Comparison of ENCODE assay signal across 35 cellular contexts in genomic region chr11:74579577-74580270, GRCh38.
"Had no signal": no experiment of that assay in that cellular context is flagged by ENCODE, and none has a peak within 500 bp of the region (broad histone marks: within the 10 kb centered on the region; RNA-seq: fewer than 3 reads in every experiment).

No MANE protein-coding gene starts in this region.

- H3K9me3 ChIP-seq: adrenal gland, ascending aorta, colonic mucosa, gastrocnemius medialis, ovary, prostate gland, suprapubic skin, tibial artery had no signal

- ATAC-seq: gastrocnemius medialis; left cardiac atrium; left ventricle myocardium superior; naive thymus-derived CD4-positive, alpha-beta T cell; sciatic nerve; stimulated activated memory B cell treated with anti-CD40 and anti-IgM and Interleukin-4, amounts not matched to agents 10 μg/mL and 1 μg/mL and 100 μg/mL, for 72 hours had no signal

- H3K4me3 ChIP-seq: adrenal gland, ascending aorta, cardiac muscle cell, colonic mucosa, dorsolateral prefrontal cortex, gastrocnemius medialis, ovary, prostate gland, smooth muscle cell, suprapubic skin, tibial artery had no signal

- H3K27ac Mint-ChIP-seq: activated naive CD4-positive, alpha-beta T cell treated with anti-CD3 and anti-CD28 coated beads for 36 hours; activated naive CD8-positive, alpha-beta T cell treated with anti-CD3 and anti-CD28 coated beads for 36 hours; activated T-helper 1 cell treated with anti-CD3 and anti-CD28 coated beads, Interleukin-12 subunit alpha, Interleukin-12 subunit beta, Interleukin-2, Interleukin-4 antibody, amounts not matched to agents 30 ng/mL and 10 ng/mL and 1 ng/mL, durations not matched to agents 14 hours and 24 hours and 36 hours; brain; stimulated activated memory B cell treated with anti-CD40 and anti-IgM and Interleukin-4, amounts not matched to agents 10 μg/mL and 1 μg/mL and 100 μg/mL, for 72 hours; T-helper 2 cell treated with Interferon-gamma antibody and Interleukin-4, amounts not matched to agents 5 μg/mL and 100 μg/mL, for 36 hours had no signal

- H3K4me3 Mint-ChIP-seq: activated naive CD4-positive, alpha-beta T cell treated with anti-CD3 and anti-CD28 coated beads for 36 hours; activated naive CD8-positive, alpha-beta T cell treated with anti-CD3 and anti-CD28 coated beads for 36 hours; activated T-helper 1 cell treated with anti-CD3 and anti-CD28 coated beads, Interleukin-12 subunit alpha, Interleukin-12 subunit beta, Interleukin-2, Interleukin-4 antibody, amounts not matched to agents 30 ng/mL and 10 ng/mL and 1 ng/mL, durations not matched to agents 14 hours and 24 hours and 36 hours; brain; naive thymus-derived CD4-positive, alpha-beta T cell; stimulated activated memory B cell treated with anti-CD40 and anti-IgM and Interleukin-4, amounts not matched to agents 10 μg/mL and 1 μg/mL and 100 μg/mL, for 72 hours; T-helper 2 cell treated with Interferon-gamma antibody and Interleukin-4, amounts not matched to agents 5 μg/mL and 100 μg/mL, for 36 hours had no signal

- H3K4me1 ChIP-seq: adrenal gland, ascending aorta, colonic mucosa, gastrocnemius medialis, prostate gland, suprapubic skin, tibial artery had no signal

- DNase-seq: activated CD4-positive, alpha-beta T cell treated with anti-CD3 and anti-CD28 coated beads for 4 hours; activated CD4-positive, alpha-beta T cell treated with anti-CD3 and anti-CD28 coated beads, Interleukin-2, amount 50 U/mL, for 4 hours; activated CD8-positive, alpha-beta memory T cell treated with anti-CD3 and anti-CD28 coated beads for 24 hours; activated effector memory CD4-positive, alpha-beta T cell treated with anti-CD3 and anti-CD28 coated beads, Interleukin-2, amount 50 U/mL, for 16 hours; activated naive CD4-positive, alpha-beta T cell treated with anti-CD3 and anti-CD28 coated beads for 36 hours; activated naive CD8-positive, alpha-beta T cell treated with anti-CD3 and anti-CD28 coated beads for 36 hours; activated T-cell treated with anti-CD3 and anti-CD28 coated beads, Interleukin-2, amount 50 U/mL, for 1 hour; adrenal gland; cerebellar nuclear complex; colonic mucosa; dorsolateral prefrontal cortex; effector memory CD4-positive, alpha-beta T cell; erythroblast; gastrocnemius medialis; glutamatergic neuron; left cardiac atrium; left ventricle myocardium superior; naive thymus-derived CD4-positive, alpha-beta T cell; ovary; retina; stimulated activated CD4-positive, alpha-beta T cell treated with anti-CD3 and anti-CD28 coated beads, Interleukin-1b, Interleukin-23, amount 100 ng/mL, for 48 hours; stimulated activated CD4-positive, alpha-beta T cell treated with anti-CD3 and anti-CD28 coated beads, Interleukin-4, amount 100 ng/mL, for 4 hours; stimulated activated CD8-positive, alpha-beta memory T cell treated with anti-CD3 and anti-CD28 coated beads, Interleukin-4, amount 100 ng/mL, for 48 hours; tibial artery had no signal

- H3K36me3 ChIP-seq: adrenal gland, ascending aorta, cardiac muscle cell, colonic mucosa, gastrocnemius medialis, ovary, prostate gland, suprapubic skin, tibial artery had no signal

- H3K4me1 Mint-ChIP-seq: activated naive CD8-positive, alpha-beta T cell treated with anti-CD3 and anti-CD28 coated beads for 36 hours had no signal

- H3K27me3 ChIP-seq: adrenal gland, ascending aorta, cardiac muscle cell, colonic mucosa, dorsolateral prefrontal cortex, gastrocnemius medialis, ovary, suprapubic skin, tibial artery had no signal

- H3K36me3 Mint-ChIP-seq: activated naive CD8-positive, alpha-beta T cell treated with anti-CD3 and anti-CD28 coated beads for 36 hours; brain; naive thymus-derived CD4-positive, alpha-beta T cell; stimulated activated memory B cell treated with anti-CD40 and anti-IgM and Interleukin-4, amounts not matched to agents 10 μg/mL and 1 μg/mL and 100 μg/mL, for 72 hours had no signal

- H3K27me3 Mint-ChIP-seq: activated naive CD8-positive, alpha-beta T cell treated with anti-CD3 and anti-CD28 coated beads for 36 hours; stimulated activated memory B cell treated with anti-CD40 and anti-IgM and Interleukin-4, amounts not matched to agents 10 μg/mL and 1 μg/mL and 100 μg/mL, for 72 hours had no signal

- H3K9me3 Mint-ChIP-seq: activated naive CD4-positive, alpha-beta T cell treated with anti-CD3 and anti-CD28 coated beads for 36 hours; activated naive CD8-positive, alpha-beta T cell treated with anti-CD3 and anti-CD28 coated beads for 36 hours; activated T-helper 1 cell treated with anti-CD3 and anti-CD28 coated beads, Interleukin-12 subunit alpha, Interleukin-12 subunit beta, Interleukin-2, Interleukin-4 antibody, amounts not matched to agents 30 ng/mL and 10 ng/mL and 1 ng/mL, durations not matched to agents 14 hours and 24 hours and 36 hours; naive thymus-derived CD4-positive, alpha-beta T cell; stimulated activated memory B cell treated with anti-CD40 and anti-IgM and Interleukin-4, amounts not matched to agents 10 μg/mL and 1 μg/mL and 100 μg/mL, for 72 hours; T-helper 2 cell treated with Interferon-gamma antibody and Interleukin-4, amounts not matched to agents 5 μg/mL and 100 μg/mL, for 36 hours had no signal

- H3K4me2 ChIP-seq: smooth muscle cell had no signal

- H3K27ac ChIP-seq: adrenal gland, ascending aorta, cardiac muscle cell, colonic mucosa, dorsolateral prefrontal cortex, gastrocnemius medialis, ovary, prostate gland, suprapubic skin, tibial artery, VCaP had no signal
